15 cellular contexts compared by ENCODE assay signal in genomic region chr13:108315273-108315672, GRCh38. TPM values are rescaled to one million over a fixed set of nuclear protein-coding genes. Genes with fewer than 3 reads are reported as not detected.
DNase-seq lines count a peak whose midpoint lies in the region; ATAC-seq and TF ChIP-seq lines count a peak whose summit lies in the region.
"Had no signal": no experiment of that assay in that cellular context is flagged by ENCODE, and none has a peak within 500 bp of the region (broad histone marks: within the 10 kb centered on the region; RNA-seq: fewer than 3 reads in every experiment).

No MANE protein-coding gene starts in this region.

- H3K23ac ChIP-seq in neuronal stem cell (ENCODE audit: low read depth, low read length, poor library complexity), result no peak overlapping the region

- WGBS in neuronal stem cell (ENCODE audit: extremely low coverage in 2 of 2, insufficient read length in 2 of 2, insufficient replicate concordance in 1 of 2), 2 donors, result no CpG with 5 or more reads among the region's 5 CpGs
- WGBS in psoas muscle, 3 donors, result 72 to 78% (median 75%) methylated on average over 5 of the region's 5 CpGs
- 68 to 71% methylated on average over 5 of the region's 5 CpGs for WGBS in thyroid gland, 2 donors

- no peak overlapping the region for H4K91ac ChIP-seq in neuronal stem cell (ENCODE audit: low read depth, low read length, poor library complexity)

- H2AFZ ChIP-seq in neuronal stem cell (ENCODE audit: low read length), result peak overlapping the region; percentile 42

- H3K27me3 ChIP-seq in neuronal stem cell (ENCODE audit: control insufficient read depth in 3 of 3, insufficient read depth in 3 of 3, low read depth in 1 of 3, low read length in 3 of 3), result no peaks in the 10 kb centered on the region
- no peaks in the 10 kb centered on the region for H3K27me3 ChIP-seq in psoas muscle (ENCODE audit: insufficient read depth in 3 of 3, low read length in 2 of 3)
- H3K27me3 ChIP-seq in thyroid gland, result no peaks in the 10 kb centered on the region
- H3K27me3 ChIP-seq: testis had no signal

- H3K14ac ChIP-seq in neuronal stem cell (ENCODE audit: low read length), result no peak overlapping the region

- peaks cover 0 to 2% of the 10 kb centered on the region in 2 donors for H3K4me1 ChIP-seq in neuronal stem cell (ENCODE audit: control insufficient read depth in 2 of 2, insufficient read depth in 1 of 2, low read depth in 1 of 2, low read length in 2 of 2)
- H3K4me1 ChIP-seq in psoas muscle, result no peaks in the 10 kb centered on the region
- no peaks in the 10 kb centered on the region for H3K4me1 ChIP-seq in thyroid gland
- H3K4me1 ChIP-seq: testis had no signal

- ATAC-seq in GM19043 (IDR thresholded peaks at IDR 0.05; ENCODE audit: low read depth, unreplicated experiment) (peak; percentile 73), HG02763 (IDR thresholded peaks at IDR 0.05; ENCODE audit: unreplicated experiment) (peak; percentile 66), HG03571 (IDR thresholded peaks at IDR 0.05; ENCODE audit: unreplicated experiment) (peak; percentile 57), psoas muscle (no peak)

- H2BK12ac ChIP-seq in neuronal stem cell (ENCODE audit: low read length), result no peak overlapping the region

- no peak overlapping the region for H2BK120ac ChIP-seq in neuronal stem cell (ENCODE audit: low read depth, low read length)

- H3K18ac ChIP-seq in neuronal stem cell (ENCODE audit: low read length), result no peak overlapping the region

- H3K79me1 ChIP-seq in neuronal stem cell (ENCODE audit: low read depth, low read length), result no peaks in the 10 kb centered on the region

- H3K9ac ChIP-seq in neuronal stem cell (ENCODE audit: low read depth, low read length, poor library complexity), result no peak overlapping the region

- no peaks in the 10 kb centered on the region for H3K36me3 ChIP-seq in neuronal stem cell (replicated peaks in 1 of 2; ENCODE audit: control insufficient read depth in 2 of 2, insufficient read depth in 2 of 2, low read length in 2 of 2)
- H3K36me3 ChIP-seq in psoas muscle (ENCODE audit: insufficient read depth in 1 of 2, low read depth in 1 of 2), result no peaks in the 10 kb centered on the region
- H3K36me3 ChIP-seq in thyroid gland, result no peaks in the 10 kb centered on the region

- no peak overlapping the region for H2BK15ac ChIP-seq in neuronal stem cell (ENCODE audit: low read length)

- intact Hi-C loops in psoas muscle (cut with DNase I), result no loop called here
- intact Hi-C loops in thyroid gland (cut with DNase I), result no loop called here

- no peak for DNase-seq in neuronal stem cell (ENCODE audit: low spot score)
- no peak for DNase-seq in activated CD8-positive, alpha-beta memory T cell treated with anti-CD3 and anti-CD28 coated beads for 24 hours
- DNase-seq in psoas muscle, result no peak
- DNase-seq in midbrain (lab: John Stamatoyannopoulos, UW), result no peak
- DNase-seq in thyroid gland, result no peak
- DNase-seq: activated CD8-positive, alpha-beta memory T cell treated with anti-CD3 and anti-CD28 coated beads, Interleukin-2, amount 50 U/mL, for 4 hours; H7; IMR-90; NCI-H1694; right cardiac atrium; testis had no signal

- no peak overlapping the region for H4K8ac ChIP-seq in neuronal stem cell (ENCODE audit: low read depth, low read length)

- H3K27ac ChIP-seq in neuronal stem cell (replicated peaks; ENCODE audit: low read length) (no peak overlapping the region), psoas muscle (no peak overlapping the region), thyroid gland (no peak overlapping the region)
- H3K27ac ChIP-seq: C4-2B, testis had no signal

- H3K4me3 ChIP-seq in neuronal stem cell (ENCODE audit: low read length in 2 of 2) (no peak overlapping the region), psoas muscle (no peak overlapping the region), thyroid gland (replicated peaks in 1 of 3) (no peak overlapping the region)
- H3K4me3 ChIP-seq: testis had no signal

- no peak overlapping the region for H2AK5ac ChIP-seq in neuronal stem cell (ENCODE audit: low read depth, low read length)

- TF ChIP-seq CTCF in psoas muscle (IDR thresholded peaks at IDR 0.05), result no peak
- TF ChIP-seq CTCF in thyroid gland (IDR thresholded peaks at IDR 0.05), result no peak

- TF ChIP-seq POLR2A in thyroid gland (IDR thresholded peaks at IDR 0.05), result no peak

- no peak overlapping the region for H3K4ac ChIP-seq in neuronal stem cell (ENCODE audit: low read length)

- H2BK5ac ChIP-seq in neuronal stem cell (ENCODE audit: low read length), result no peak overlapping the region

- no peak overlapping the region for H3K4me2 ChIP-seq in neuronal stem cell (ENCODE audit: insufficient read depth, low read length, poor library complexity, severe bottlenecking)

- H3K9me3 ChIP-seq in neuronal stem cell (replicated peaks in 1 of 2; ENCODE audit: control insufficient read depth in 2 of 2, insufficient read depth in 1 of 2, low read depth in 1 of 2, low read length in 2 of 2) (no peaks in the 10 kb centered on the region), psoas muscle (no peaks in the 10 kb centered on the region), thyroid gland (no peaks in the 10 kb centered on the region)
- H3K9me3 ChIP-seq: testis had no signal

RNA-seq across cellular contexts. Expression of gene TNFSF13B, which starts 45.8 kb away (rescaled TPM):
- polyA plus RNA-seq in neuronal stem cell (2013, experiment 1 of 2), result 0.59 TPM
- polyA plus RNA-seq in neuronal stem cell (2013, experiment 2 of 2), result 0.62 TPM
- total RNA-seq in psoas muscle (1 to 10 TPM in 2 of 4 donors, under 1 TPM in 2; 0.80 to 1.5 (median 0.98) TPM), thyroid gland (1 to 10 TPM; 1.3 to 4.6 (median 2.6) TPM)
- polyA plus RNA-seq in psoas muscle, result under 1 TPM; 0.23 to 0.48 (median 0.27) TPM

Comparison
In these comparisons a context has a peak if more than half of its experiments do, and no peak if none do; other contexts are left out.
1. ATAC-seq: peak in GM19043 (single experiment), HG02763 (single experiment) and HG03571 (single experiment); none in psoas muscle (0 of 4).